ENCODE assay signal across 30 cellular contexts in the genomic region with DNA sequence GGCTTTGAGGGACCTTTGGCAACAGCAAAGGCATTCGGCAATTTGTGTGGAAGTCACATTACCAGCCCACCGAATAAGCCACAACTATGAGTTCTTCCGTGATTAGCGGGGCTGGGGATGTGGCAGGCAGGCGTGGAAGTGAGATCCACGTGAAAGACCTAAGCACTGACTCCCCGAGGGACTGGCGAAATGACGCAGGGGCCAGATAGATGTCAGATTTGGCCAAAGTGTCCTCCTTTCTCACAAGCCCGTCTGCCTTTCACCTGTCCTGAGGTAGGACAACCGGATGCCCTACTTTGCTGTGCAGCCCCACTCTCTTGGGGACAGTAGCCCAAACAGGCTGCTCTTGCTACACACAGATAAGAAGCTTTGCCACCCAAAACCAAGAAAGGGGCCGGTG. TPM values are rescaled to one million over a fixed set of nuclear protein-coding genes. Genes with fewer than 3 reads are reported as not detected.
"Had no signal": no experiment of that assay in that cellular context is flagged by ENCODE, and none has a peak within 500 bp of the region (broad histone marks: within the 10 kb centered on the region; RNA-seq: fewer than 3 reads in every experiment).

No MANE protein-coding gene starts in this region.

- FAIRE-seq: bronchial epithelial cell, TTC549 had no signal

- H3K4me3 ChIP-seq: ascending aorta, cardiac muscle cell had no signal

- H3K4me1 ChIP-seq: ascending aorta had no signal

- H3K36me3 ChIP-seq: ascending aorta, cardiac muscle cell had no signal

- DNase-seq: activated B cell treated with CpG ODN at 0.5 μM for 24 hours; activated CD4-positive, alpha-beta memory T cell treated with anti-CD3 and anti-CD28 coated beads for 36 hours; activated CD4-positive, alpha-beta T cell treated with anti-CD3 and anti-CD28 coated beads for 4 hours; activated CD4-positive, alpha-beta T cell treated with anti-CD3 and anti-CD28 coated beads, Interleukin-2, amount 10 ng/mL, durations not matched to agents 24 days and 14 days; activated CD4-positive, alpha-beta T cell treated with anti-CD3 and anti-CD28 coated beads, Interleukin-2, amount 50 U/mL, for 1 hour; activated CD4-positive, alpha-beta T cell treated with anti-CD3 and anti-CD28 coated beads, Interleukin-2, amount 50 U/mL, for 4 hours; activated CD4-positive, CD25-positive, alpha-beta regulatory T cell treated with anti-CD3 and anti-CD28 coated beads, Interleukin-2, amount 50 U/mL, for 72 hours; activated CD8-positive, alpha-beta memory T cell treated with anti-CD3 and anti-CD28 coated beads, Interleukin-2, amount 10 ng/mL, durations not matched to agents 7 days and 5 days; activated CD8-positive, alpha-beta memory T cell treated with anti-CD3 and anti-CD28 coated beads, Interleukin-2, amount 50 U/mL, for 48 hours; activated CD8-positive, alpha-beta T cell treated with anti-CD3 and anti-CD28 coated beads for 36 hours; activated effector memory CD4-positive, alpha-beta T cell treated with Interleukin-2 at 50 U/mL for 16 hours; activated gamma-delta T cell; activated naive CD4-positive, alpha-beta T cell treated with anti-CD3 and anti-CD28 coated beads, Interleukin-2, amount 10 ng/mL, durations not matched to agents 7 days and 5 days; activated naive CD4-positive, alpha-beta T cell treated with Interleukin-2 at 50 U/mL for 16 hours; activated naive CD8-positive, alpha-beta T cell treated with anti-CD3 and anti-CD28 coated beads, Interleukin-2, amount 10 ng/mL, durations not matched to agents 7 days and 5 days; activated naive CD8-positive, alpha-beta T cell treated with anti-CD3 and anti-CD28 coated beads, Interleukin-2, amount 50 U/mL, for 24 hours; activated T-cell treated with anti-CD3 and anti-CD28 coated beads, Interleukin-2, amount 50 U/mL, for 24 hours; activated T-cell treated with anti-CD3 and anti-CD28 coated beads, Interleukin-2, amount 50 U/mL, for 48 hours; amygdala; anterior cingulate cortex; central memory CD4-positive, alpha-beta T cell; SW 1271; T-helper 1 cell; T-helper 2 cell; T-helper 9 cell had no signal

- H3K27ac ChIP-seq: ascending aorta, cardiac muscle cell, VCaP had no signal

- H3K9me3 ChIP-seq: ascending aorta had no signal

- ATAC-seq: activated CD8-positive, alpha-beta memory T cell treated with anti-CD3 and anti-CD28 coated beads, Interleukin-2, amount 10 ng/mL, durations not matched to agents 7 days and 5 days; activated CD8-positive, alpha-beta T cell treated with anti-CD3 and anti-CD28 coated beads for 36 hours; activated naive CD8-positive, alpha-beta T cell treated with anti-CD3 and anti-CD28 coated beads, Interleukin-2, amount 50 U/mL, for 24 hours had no signal

- H3K27me3 ChIP-seq: ascending aorta, cardiac muscle cell had no signal

RNA-seq across cellular contexts. Expression of a gene that starts 54.5 kb away (rescaled TPM):
- total RNA-seq: bronchial epithelial cell had no signal
